ENCODE assay signal across 24 cellular contexts in the genomic region with DNA sequence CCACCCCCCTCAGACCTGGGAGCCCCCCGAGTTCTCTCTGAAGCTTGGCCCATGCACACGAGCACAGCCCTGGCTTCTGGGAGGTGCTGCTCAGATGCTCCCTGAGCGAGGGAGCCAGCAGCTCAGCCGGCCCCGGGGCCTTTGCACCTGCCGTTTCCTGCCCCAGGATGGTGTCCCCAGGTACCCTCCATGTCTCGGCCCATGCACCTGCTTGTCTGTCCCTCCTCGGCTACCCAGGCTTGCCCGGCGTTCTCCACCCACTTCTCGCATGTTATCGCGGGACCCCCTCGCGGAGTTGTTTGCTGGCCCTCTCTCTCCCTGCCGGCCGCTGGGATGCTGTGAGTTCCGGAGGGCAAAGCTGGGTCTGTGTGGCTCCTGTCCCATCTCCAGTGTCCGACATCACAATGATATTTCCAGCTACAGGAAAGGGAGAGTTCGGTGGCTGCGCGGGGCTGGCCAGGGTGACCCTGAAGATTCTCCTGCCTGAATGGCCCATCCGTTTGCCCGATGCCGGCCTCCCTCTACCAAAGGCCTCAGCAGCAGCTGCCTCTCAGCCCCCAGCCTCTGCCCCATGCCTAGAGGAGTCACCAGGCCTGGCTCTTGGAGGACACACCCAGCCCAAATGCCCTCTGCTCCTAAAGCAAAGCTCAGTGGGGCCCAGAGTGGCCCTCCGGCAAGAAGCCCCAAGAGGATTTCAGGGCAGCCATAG. TPM values are rescaled to one million over a fixed set of nuclear protein-coding genes. Genes with fewer than 3 reads are reported as not detected.
A peak's percentile ranks its signal among the peaks of the same experiment; 100 is the strongest.
DNase-seq lines count a peak whose midpoint lies in the region; ATAC-seq and TF ChIP-seq lines count a peak whose summit lies in the region.
"Had no signal": no experiment of that assay in that cellular context is flagged by ENCODE, and none has a peak within 500 bp of the region (broad histone marks: within the 10 kb centered on the region; RNA-seq: fewer than 3 reads in every experiment).

No MANE protein-coding gene starts in this region.

- H3K4me1 Mint-ChIP-seq in activated CD8-positive, alpha-beta T cell treated with anti-CD3 and anti-CD28 coated beads, Interleukin-2, amount 10 ng/mL, durations not matched to agents 7 days and 5 days (ENCODE audit: low read depth): peaks cover 52% of the 10 kb centered on the region
- peaks cover 51% of the 10 kb centered on the region for H3K4me1 Mint-ChIP-seq in activated CD8-positive, alpha-beta T cell treated with anti-CD3 and anti-CD28 coated beads for 36 hours (ENCODE audit: low read depth)
- H3K4me1 Mint-ChIP-seq in brain (peaks cover 36% of the 10 kb centered on the region), neural progenitor cell (peaks cover 47% of the 10 kb centered on the region)

- H3K9ac ChIP-seq in neural progenitor cell: no peak overlapping the region

- H3K9me3 ChIP-seq in HEK293 (ENCODE audit: control insufficient read depth, insufficient read depth, low read depth, low read length) (no peaks in the 10 kb centered on the region), neural progenitor cell (ENCODE audit: low read depth) (no peaks in the 10 kb centered on the region)
- H3K9me3 ChIP-seq: esophagus squamous epithelium, gastroesophageal sphincter, upper lobe of left lung had no signal

- H3K27me3 Mint-ChIP-seq in activated CD8-positive, alpha-beta T cell treated with anti-CD3 and anti-CD28 coated beads, Interleukin-2, amount 10 ng/mL, durations not matched to agents 7 days and 5 days (ENCODE audit: low read depth): no peaks in the 10 kb centered on the region
- no peaks in the 10 kb centered on the region for H3K27me3 Mint-ChIP-seq in activated CD8-positive, alpha-beta T cell treated with anti-CD3 and anti-CD28 coated beads for 36 hours
- H3K27me3 Mint-ChIP-seq in brain (no peaks in the 10 kb centered on the region), neural progenitor cell (ENCODE audit: insufficient read depth, low read depth) (peaks cover 12% of the 10 kb centered on the region)

- no peaks in the 10 kb centered on the region for H3K79me2 ChIP-seq in neural progenitor cell (ENCODE audit: low read depth)

- no peak for DNase-seq in activated CD8-positive, alpha-beta T cell treated with anti-CD3 and anti-CD28 coated beads, Interleukin-2, amount 10 ng/mL, durations not matched to agents 7 days and 5 days
- DNase-seq in activated CD8-positive, alpha-beta T cell treated with anti-CD3 and anti-CD28 coated beads for 36 hours: no peak
- DNase-seq in neural progenitor cell (ENCODE audit: low spot score) (no peak), C1 segment of cervical spinal cord (lab: John Stamatoyannopoulos, UW) (no peak), DMS79 treated with DMSO at 0.1 percent for 48 hours (lab: John Stamatoyannopoulos, UW) (no peak)
- DNase-seq: 8988T; activated CD4-positive, CD25-positive, alpha-beta regulatory T cell treated with anti-CD3 and anti-CD28 coated beads, Interleukin-2, amount 50 U/mL, for 72 hours; esophagus squamous epithelium; NCI-H187 treated with DMSO at 0.1 percent for 48 hours; NCI-H2227 treated with DMSO at 0.1 percent for 48 hours; PC-3; SHP77 treated with DMSO at 0.1 percent for 48 hours had no signal

- no peak overlapping the region for H3K4me2 ChIP-seq in neural progenitor cell

- no peaks in the 10 kb centered on the region for H3K36me3 ChIP-seq in HEK293 (ENCODE audit: control insufficient read depth in 2 of 2, insufficient read depth in 1 of 2, low read length in 2 of 2)
- no peaks in the 10 kb centered on the region for H3K36me3 ChIP-seq in neural progenitor cell
- H3K36me3 ChIP-seq: esophagus squamous epithelium, gastroesophageal sphincter, upper lobe of left lung had no signal

- no peaks in the 10 kb centered on the region for H3K9me3 Mint-ChIP-seq in activated CD8-positive, alpha-beta T cell treated with anti-CD3 and anti-CD28 coated beads, Interleukin-2, amount 10 ng/mL, durations not matched to agents 7 days and 5 days (ENCODE audit: insufficient read depth)
- no peaks in the 10 kb centered on the region for H3K9me3 Mint-ChIP-seq in activated CD8-positive, alpha-beta T cell treated with anti-CD3 and anti-CD28 coated beads for 36 hours
- H3K9me3 Mint-ChIP-seq in brain: peaks cover 0 to 2% (median 0%) of the 10 kb centered on the region in 5 experiments
- no peaks in the 10 kb centered on the region for H3K9me3 Mint-ChIP-seq in neural progenitor cell
- H3K9me3 Mint-ChIP-seq: activated naive CD4-positive, alpha-beta T cell treated with anti-CD3 and anti-CD28 coated beads, Interleukin-2, amount 50 U/mL, for 72 hours had no signal

- peak overlapping the region; percentile 92 for H3K27ac Mint-ChIP-seq in activated CD8-positive, alpha-beta T cell treated with anti-CD3 and anti-CD28 coated beads, Interleukin-2, amount 10 ng/mL, durations not matched to agents 7 days and 5 days
- no peak overlapping the region for H3K27ac Mint-ChIP-seq in activated CD8-positive, alpha-beta T cell treated with anti-CD3 and anti-CD28 coated beads for 36 hours
- H3K27ac Mint-ChIP-seq in brain (peak overlapping the region in 3 of 5 experiments; percentile 43 to 56 (median 56)), neural progenitor cell (peak overlapping the region; percentile 98)

- H2AFZ ChIP-seq in neural progenitor cell (replicated peaks): no peak overlapping the region

- no peak overlapping the region for H3K4me3 Mint-ChIP-seq in activated CD8-positive, alpha-beta T cell treated with anti-CD3 and anti-CD28 coated beads, Interleukin-2, amount 10 ng/mL, durations not matched to agents 7 days and 5 days
- no peak overlapping the region for H3K4me3 Mint-ChIP-seq in activated CD8-positive, alpha-beta T cell treated with anti-CD3 and anti-CD28 coated beads for 36 hours
- no peak overlapping the region for H3K4me3 Mint-ChIP-seq in brain
- no peak overlapping the region for H3K4me3 Mint-ChIP-seq in neural progenitor cell

- H3F3A ChIP-seq in neural progenitor cell (ENCODE audit: low read depth): peaks cover 25% of the 10 kb centered on the region

- no peak for ATAC-seq in activated CD8-positive, alpha-beta T cell treated with anti-CD3 and anti-CD28 coated beads, Interleukin-2, amount 10 ng/mL, durations not matched to agents 7 days and 5 days
- ATAC-seq in activated CD8-positive, alpha-beta T cell treated with anti-CD3 and anti-CD28 coated beads for 36 hours: no peak
- no peak for ATAC-seq in HG02885 (IDR thresholded peaks at IDR 0.05; ENCODE audit: poor library complexity, unreplicated experiment)
- ATAC-seq: PC-3 had no signal

- no peaks in the 10 kb centered on the region; the same call in 1 of the 2 replicates for H3K4me1 ChIP-seq in HEK293 (ENCODE audit: control insufficient read depth, insufficient read depth, low read length)
- H3K4me1 ChIP-seq in neural progenitor cell: peaks cover 35% of the 10 kb centered on the region

- H4K20me1 ChIP-seq in neural progenitor cell (ENCODE audit: low read depth): no peaks in the 10 kb centered on the region

- H3K27ac ChIP-seq in HEK293 (ENCODE audit: extremely low read depth, low read depth, low read length) (no peak overlapping the region), neural progenitor cell (no peak overlapping the region)
- H3K27ac ChIP-seq: HL-60 had no signal

- POLR2A ChIA-PET in activated CD8-positive, alpha-beta T cell treated with anti-CD3 and anti-CD28 coated beads, Interleukin-2, amount 10 ng/mL, durations not matched to agents 7 days and 5 days (lab: Charles Lee): interaction anchor here (1.3 to 4.4 kb wide), 3 partner anchors 8 to 22 kb away, joined by 5 to 57 read pairs (median 8); a partner anchor contains a TSS
- POLR2A ChIA-PET in activated CD8-positive, alpha-beta T cell treated with anti-CD3 and anti-CD28 coated beads for 36 hours (lab: Charles Lee): interaction anchor here (1.6 to 6.2 kb wide), 2 partner anchors 10 to 15 kb away, joined by 7 to 60 read pairs; a partner anchor contains a TSS
- POLR2A ChIA-PET in HEK293 (lab: Yijun Ruan, JAX): interaction anchor here (0.5 kb wide), 1 partner anchor 1292 kb away, joined by 3 read pairs; no protein-coding TSS in a partner anchor

- no peaks in the 10 kb centered on the region for H3K36me3 Mint-ChIP-seq in activated CD8-positive, alpha-beta T cell treated with anti-CD3 and anti-CD28 coated beads, Interleukin-2, amount 10 ng/mL, durations not matched to agents 7 days and 5 days (ENCODE audit: low read depth)
- no peaks in the 10 kb centered on the region for H3K36me3 Mint-ChIP-seq in activated CD8-positive, alpha-beta T cell treated with anti-CD3 and anti-CD28 coated beads for 36 hours (ENCODE audit: low read depth)
- H3K36me3 Mint-ChIP-seq in brain (no peaks in the 10 kb centered on the region), neural progenitor cell (no peaks in the 10 kb centered on the region)
- H3K36me3 Mint-ChIP-seq: activated naive CD4-positive, alpha-beta T cell treated with anti-CD3 and anti-CD28 coated beads, Interleukin-2, amount 50 U/mL, for 72 hours had no signal

- intact Hi-C loops in activated CD8-positive, alpha-beta T cell treated with anti-CD3 and anti-CD28 coated beads for 36 hours (cut with micrococcal nuclease): no loop called here

- TF ChIP-seq CTCF in activated CD8-positive, alpha-beta T cell treated with anti-CD3 and anti-CD28 coated beads for 36 hours (IDR thresholded peaks at IDR 0.05): no peak
- TF ChIP-seq CTCF in HEK293 (tag by site-specific recombination; IDR thresholded peaks at IDR 0.05) (no peak), brain (conservative IDR thresholded peaks at IDR 0.05) (no peak), neural progenitor cell (IDR thresholded peaks at IDR 0.05) (no peak)

- CTCF ChIA-PET in activated CD8-positive, alpha-beta T cell treated with anti-CD3 and anti-CD28 coated beads, Interleukin-2, amount 10 ng/mL, durations not matched to agents 7 days and 5 days (lab: Charles Lee): no interaction called here
- CTCF ChIA-PET in activated CD8-positive, alpha-beta T cell treated with anti-CD3 and anti-CD28 coated beads for 36 hours (lab: Charles Lee): interaction anchor here (0.6 to 1.7 kb wide), 2 partner anchors 44 to 202 kb away, joined by 3 to 8 read pairs; no protein-coding TSS in a partner anchor
- CTCF ChIA-PET in HEK293 (lab: Yijun Ruan, JAX): interaction anchor here (0.5 to 1.2 kb wide), 4 partner anchors 8 to 168 kb away, joined by 3 to 4 read pairs (median 3); no protein-coding TSS in a partner anchor

- no peak overlapping the region for H3K4me3 ChIP-seq in HEK293 (ENCODE audit: low read depth, low read length)
- H3K4me3 ChIP-seq in neural progenitor cell: no peak overlapping the region
- H3K4me3 ChIP-seq: gastroesophageal sphincter, upper lobe of left lung had no signal

- H3K27me3 ChIP-seq in neural progenitor cell: no peaks in the 10 kb centered on the region
- H3K27me3 ChIP-seq: upper lobe of left lung had no signal

RNA-seq across cellular contexts. Expression of a gene that starts 12.2 kb away (rescaled TPM):
- 100 to 1,000 TPM; 134 to 136 TPM for total RNA-seq in activated CD8-positive, alpha-beta T cell treated with anti-CD3 and anti-CD28 coated beads, Interleukin-2, amount 10 ng/mL, durations not matched to agents 7 days and 5 days
- total RNA-seq in activated CD8-positive, alpha-beta T cell treated with anti-CD3 and anti-CD28 coated beads for 36 hours: 10 to 100 TPM; 50.6 TPM
- 86.6 TPM for polyA plus RNA-seq in brain (ENCODE audit: insufficient read depth, low read depth, low replicate concordance)
- total RNA-seq in neural progenitor cell (ENCODE audit: low replicate concordance): 58.0 and 177 TPM in 2 replicates

RNA-seq across cellular contexts. Expression of a gene that starts 31.2 kb away (rescaled TPM):
- not detected for total RNA-seq in activated CD8-positive, alpha-beta T cell treated with anti-CD3 and anti-CD28 coated beads, Interleukin-2, amount 10 ng/mL, durations not matched to agents 7 days and 5 days
- not detected for total RNA-seq in activated CD8-positive, alpha-beta T cell treated with anti-CD3 and anti-CD28 coated beads for 36 hours
- polyA plus RNA-seq in brain (ENCODE audit: insufficient read depth, low read depth, low replicate concordance): not detected
- total RNA-seq in neural progenitor cell (ENCODE audit: low replicate concordance): not detected in 2 replicates
- total RNA-seq: activated naive CD4-positive, alpha-beta T cell treated with anti-CD3 and anti-CD28 coated beads, Interleukin-2, amount 50 U/mL, for 72 hours; esophagus squamous epithelium; gastroesophageal sphincter; kidney epithelial cell; myocyte; osteocyte; PC-3; right cardiac atrium; subcutaneous adipose tissue; upper lobe of left lung had no signal
- polyA plus RNA-seq: right cardiac atrium had no signal

RNA-seq across cellular contexts. Expression of a gene that starts 48.0 kb away (rescaled TPM):
- total RNA-seq in activated CD8-positive, alpha-beta T cell treated with anti-CD3 and anti-CD28 coated beads, Interleukin-2, amount 10 ng/mL, durations not matched to agents 7 days and 5 days: 10 to 100 TPM; 39.4 to 40.7 TPM
- 10 to 100 TPM; 30.9 to 32.6 TPM for total RNA-seq in activated CD8-positive, alpha-beta T cell treated with anti-CD3 and anti-CD28 coated beads for 36 hours
- polyA plus RNA-seq in brain (ENCODE audit: insufficient read depth, low read depth, low replicate concordance): 49.3 TPM
- 9.3 and 52.2 TPM in 2 replicates for total RNA-seq in neural progenitor cell (ENCODE audit: low replicate concordance)

RNA-seq across cellular contexts. Expression of a gene that starts 51.4 kb away (rescaled TPM):
- 10 to 100 TPM; 11.6 to 12.4 TPM for total RNA-seq in activated CD8-positive, alpha-beta T cell treated with anti-CD3 and anti-CD28 coated beads, Interleukin-2, amount 10 ng/mL, durations not matched to agents 7 days and 5 days
- 1 to 10 TPM; 4.0 to 4.3 TPM for total RNA-seq in activated CD8-positive, alpha-beta T cell treated with anti-CD3 and anti-CD28 coated beads for 36 hours
- 18.0 TPM for polyA plus RNA-seq in brain (ENCODE audit: insufficient read depth, low read depth, low replicate concordance)
- 4.6 and 10.1 TPM in 2 replicates for total RNA-seq in neural progenitor cell (ENCODE audit: low replicate concordance)
